1 cellular context compared by ENCODE assay signal in genomic region chr4:83342476-83342875, GRCh38.
TF ChIP-seq lines count a peak whose summit lies in the region.

No MANE protein-coding gene starts in this region.

TF ChIP-seq in K562, 482 proteins besides CTCF, POLR2A, EP300 and RAD21:
- TF ChIP-seq NFIC (IDR thresholded peaks at IDR 0.05): peak; percentile 30; the same call in 1 of the 2 replicates
- TF ChIP-seq DIDO1 (tag; IDR thresholded peaks at IDR 0.05; ENCODE audit: low read depth): no peak
- TF ChIP-seq LCOR (CRISPR knock-in tag; IDR thresholded peaks at IDR 0.05): no peak
- TF ChIP-seq, protein P1, sequence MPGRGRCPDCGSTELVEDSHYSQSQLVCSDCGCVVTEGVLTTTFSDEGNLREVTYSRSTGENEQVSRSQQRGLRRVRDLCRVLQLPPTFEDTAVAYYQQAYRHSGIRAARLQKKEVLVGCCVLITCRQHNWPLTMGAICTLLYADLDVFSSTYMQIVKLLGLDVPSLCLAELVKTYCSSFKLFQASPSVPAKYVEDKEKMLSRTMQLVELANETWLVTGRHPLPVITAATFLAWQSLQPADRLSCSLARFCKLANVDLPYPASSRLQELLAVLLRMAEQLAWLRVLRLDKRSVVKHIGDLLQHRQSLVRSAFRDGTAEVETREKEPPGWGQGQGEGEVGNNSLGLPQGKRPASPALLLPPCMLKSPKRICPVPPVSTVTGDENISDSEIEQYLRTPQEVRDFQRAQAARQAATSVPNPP (IDR thresholded peaks at IDR 0.05; ENCODE audit: borderline replicate concordance, insufficient read depth, insufficient read length): no peak
